In genomic region chr11:2202071-2202899, GRCh38 we compare ENCODE assay signal across 13 cellular contexts. TPM values are rescaled to one million over a fixed set of nuclear protein-coding genes. Genes with fewer than 3 reads are reported as not detected.
DNase-seq lines count a peak whose midpoint lies in the region; ATAC-seq and TF ChIP-seq lines count a peak whose summit lies in the region.
"Had no signal": no experiment of that assay in that cellular context is flagged by ENCODE, and none has a peak within 500 bp of the region (broad histone marks: within the 10 kb centered on the region; RNA-seq: fewer than 3 reads in every experiment).

No MANE protein-coding gene starts in this region.

- no peak for TF ChIP-seq CTCF in left lung (IDR thresholded peaks at IDR 0.05)
- no peak for TF ChIP-seq CTCF in transverse colon (IDR thresholded peaks at IDR 0.05)

- peak; percentile 41 for TF ChIP-seq POLR2A in transverse colon (IDR thresholded peaks at IDR 0.05)

- no peak for TF ChIP-seq EP300 in transverse colon (IDR thresholded peaks at IDR 0.05; ENCODE audit: low read depth)

- H3K4me3 ChIP-seq in left lung = no peak overlapping the region
- no peak overlapping the region for H3K4me3 ChIP-seq in transverse colon
- H3K4me3 ChIP-seq: vagina had no signal

- no peaks in the 10 kb centered on the region for H3K27me3 Mint-ChIP-seq in activated naive CD8-positive, alpha-beta T cell treated with anti-CD3 and anti-CD28 coated beads, Interleukin-2, amount 10 ng/mL, durations not matched to agents 7 days and 5 days
- H3K27me3 Mint-ChIP-seq in activated naive CD8-positive, alpha-beta T cell treated with anti-CD3 and anti-CD28 coated beads, Interleukin-2, amount 50 U/mL, for 24 hours = no peaks in the 10 kb centered on the region

- H3K4me1 ChIP-seq in left lung (no peaks in the 10 kb centered on the region), transverse colon (peaks cover 0 to 23% (median 16%) of the 10 kb centered on the region in 4 donors)

- DNase-seq in activated naive CD8-positive, alpha-beta T cell treated with anti-CD3 and anti-CD28 coated beads, Interleukin-2, amount 10 ng/mL, durations not matched to agents 7 days and 5 days = no peak
- DNase-seq in activated naive CD8-positive, alpha-beta T cell treated with anti-CD3 and anti-CD28 coated beads, Interleukin-2, amount 50 U/mL, for 24 hours = no peak
- DNase-seq in SW480 (ENCODE audit: low spot score) (peak; percentile 96), left lung (peak; percentile 50 to 79), transverse colon (peak; percentile 84)
- no peak for DNase-seq in stimulated activated CD4-positive, alpha-beta T cell treated with anti-CD3 and anti-CD28 coated beads, Interleukin-15, amount 100 ng/mL, for 24 hours
- DNase-seq: activated CD4-positive, alpha-beta T cell treated with anti-CD3 and anti-CD28 coated beads for 4 hours; MV-4-11 had no signal

- H3K36me3 ChIP-seq in left lung (no peaks in the 10 kb centered on the region), transverse colon (no peaks in the 10 kb centered on the region)
- H3K36me3 ChIP-seq: vagina had no signal

- 25% methylated on average over 18 of the region's 29 CpGs; no CpG with 5 or more reads in 1 of the 2 donors for WGBS in transverse colon (ENCODE audit: low coverage in 1 of 2), 2 donors

- intact Hi-C loops in left lung (cut with DNase I) = no loop called here
- intact Hi-C loops in transverse colon (cut with DNase I; ENCODE audit: low total_unique reads) = no loop called here

- no peak overlapping the region for H3K27ac ChIP-seq in left lung
- peak overlapping the region; percentile 8 to 65 (median 47) for H3K27ac ChIP-seq in transverse colon
- H3K27ac ChIP-seq: vagina had no signal

- no peaks in the 10 kb centered on the region for H3K27me3 ChIP-seq in left lung
- no peaks in the 10 kb centered on the region for H3K27me3 ChIP-seq in transverse colon
- H3K27me3 ChIP-seq: vagina had no signal

- no peak overlapping the region for H3K27ac Mint-ChIP-seq in activated naive CD8-positive, alpha-beta T cell treated with anti-CD3 and anti-CD28 coated beads, Interleukin-2, amount 10 ng/mL, durations not matched to agents 7 days and 5 days
- H3K27ac Mint-ChIP-seq in activated naive CD8-positive, alpha-beta T cell treated with anti-CD3 and anti-CD28 coated beads, Interleukin-2, amount 50 U/mL, for 24 hours = no peak overlapping the region

- no peaks in the 10 kb centered on the region for H3K4me1 Mint-ChIP-seq in activated naive CD8-positive, alpha-beta T cell treated with anti-CD3 and anti-CD28 coated beads, Interleukin-2, amount 10 ng/mL, durations not matched to agents 7 days and 5 days
- no peaks in the 10 kb centered on the region for H3K4me1 Mint-ChIP-seq in activated naive CD8-positive, alpha-beta T cell treated with anti-CD3 and anti-CD28 coated beads, Interleukin-2, amount 50 U/mL, for 24 hours

- peak; percentile 14 for ATAC-seq in activated naive CD8-positive, alpha-beta T cell treated with anti-CD3 and anti-CD28 coated beads, Interleukin-2, amount 10 ng/mL, durations not matched to agents 7 days and 5 days (ENCODE audit: low read depth)
- no peak for ATAC-seq in activated naive CD8-positive, alpha-beta T cell treated with anti-CD3 and anti-CD28 coated beads, Interleukin-2, amount 50 U/mL, for 24 hours
- ATAC-seq in left lung (peak; percentile 81), HG02852 (IDR thresholded peaks at IDR 0.05; ENCODE audit: unreplicated experiment) (no peak), HG03139 (IDR thresholded peaks at IDR 0.05; ENCODE audit: unreplicated experiment) (no peak)

- in situ Hi-C loops in transverse colon (cut with MboI; ENCODE audit: low pct_ligation_motif_present in 1 of 4, low pct_unique_long_range_greater_than_20kb in 1 of 4, low sequenced_read_pairs in 3 of 4) = loop anchor here in 2 of 4 donors (5.0 to 10.0 kb wide), 4 partner anchors 63 to 223 kb away; no protein-coding TSS in a partner anchor

- no peaks in the 10 kb centered on the region for H3K9me3 Mint-ChIP-seq in activated naive CD8-positive, alpha-beta T cell treated with anti-CD3 and anti-CD28 coated beads, Interleukin-2, amount 10 ng/mL, durations not matched to agents 7 days and 5 days
- H3K9me3 Mint-ChIP-seq in activated naive CD8-positive, alpha-beta T cell treated with anti-CD3 and anti-CD28 coated beads, Interleukin-2, amount 50 U/mL, for 24 hours = no peaks in the 10 kb centered on the region

- H3K9me3 ChIP-seq in left lung (peaks cover 0 to 3% of the 10 kb centered on the region in 2 donors), transverse colon (no peaks in the 10 kb centered on the region)
- H3K9me3 ChIP-seq: vagina had no signal

- no peak overlapping the region for H3K4me3 Mint-ChIP-seq in activated naive CD8-positive, alpha-beta T cell treated with anti-CD3 and anti-CD28 coated beads, Interleukin-2, amount 10 ng/mL, durations not matched to agents 7 days and 5 days
- no peak overlapping the region for H3K4me3 Mint-ChIP-seq in activated naive CD8-positive, alpha-beta T cell treated with anti-CD3 and anti-CD28 coated beads, Interleukin-2, amount 50 U/mL, for 24 hours

- POLR2A ChIA-PET in activated naive CD8-positive, alpha-beta T cell treated with anti-CD3 and anti-CD28 coated beads, Interleukin-2, amount 10 ng/mL, durations not matched to agents 7 days and 5 days (lab: Charles Lee) = no interaction called here

- H3K36me3 Mint-ChIP-seq in activated naive CD8-positive, alpha-beta T cell treated with anti-CD3 and anti-CD28 coated beads, Interleukin-2, amount 10 ng/mL, durations not matched to agents 7 days and 5 days = no peaks in the 10 kb centered on the region
- no peaks in the 10 kb centered on the region for H3K36me3 Mint-ChIP-seq in activated naive CD8-positive, alpha-beta T cell treated with anti-CD3 and anti-CD28 coated beads, Interleukin-2, amount 50 U/mL, for 24 hours (ENCODE audit: low read depth)

RNA-seq across cellular contexts. Expression of gene TH, which starts 30.7 kb away (rescaled TPM):
- total RNA-seq in activated naive CD8-positive, alpha-beta T cell treated with anti-CD3 and anti-CD28 coated beads, Interleukin-2, amount 10 ng/mL, durations not matched to agents 7 days and 5 days = not detected
- under 1 TPM; 0.18 to 0.26 TPM for total RNA-seq in left lung
- total RNA-seq in transverse colon = not detected
- total RNA-seq: skeletal muscle tissue had no signal

RNA-seq across cellular contexts. Expression of gene INS, which starts 41.3 kb away (rescaled TPM):
- total RNA-seq in activated naive CD8-positive, alpha-beta T cell treated with anti-CD3 and anti-CD28 coated beads, Interleukin-2, amount 10 ng/mL, durations not matched to agents 7 days and 5 days = not detected
- total RNA-seq in left lung = not detected
- not detected for total RNA-seq in transverse colon
- total RNA-seq: epithelial cell of proximal tubule, skeletal muscle tissue, vagina had no signal

Comparison
In these comparisons a context has a peak if more than half of its experiments do, and no peak if none do; other contexts are left out.
1. ATAC-seq: peak in activated naive CD8-positive, alpha-beta T cell treated with anti-CD3 and anti-CD28 coated beads, Interleukin-2, amount 10 ng/mL, durations not matched to agents 7 days and 5 days (single experiment) and left lung (single experiment); none in activated naive CD8-positive, alpha-beta T cell treated with anti-CD3 and anti-CD28 coated beads, Interleukin-2, amount 50 U/mL, for 24 hours (single experiment), HG02852 (single experiment) and HG03139 (single experiment).
2. DNase-seq: peak in SW480 (single experiment), left lung (2 of 2) and transverse colon (single experiment); none in activated naive CD8-positive, alpha-beta T cell treated with anti-CD3 and anti-CD28 coated beads, Interleukin-2, amount 10 ng/mL, durations not matched to agents 7 days and 5 days (single experiment), activated naive CD8-positive, alpha-beta T cell treated with anti-CD3 and anti-CD28 coated beads, Interleukin-2, amount 50 U/mL, for 24 hours (single experiment) and stimulated activated CD4-positive, alpha-beta T cell treated with anti-CD3 and anti-CD28 coated beads, Interleukin-15, amount 100 ng/mL, for 24 hours (single experiment).
3. H3K27ac ChIP-seq: peak in transverse colon (4 of 4); none in left lung (0 of 2).